In genomic region chr19:11539495-11540365, GRCh38 we compare ENCODE assay signal across 1 cellular context.
TF ChIP-seq lines count a peak whose summit lies in the region.

No MANE protein-coding gene starts in this region.

TF ChIP-seq in HEK293, 187 proteins besides CTCF, POLR2A, EP300 and RAD21 (continued from another document):
- TF ChIP-seq, protein P1, sequence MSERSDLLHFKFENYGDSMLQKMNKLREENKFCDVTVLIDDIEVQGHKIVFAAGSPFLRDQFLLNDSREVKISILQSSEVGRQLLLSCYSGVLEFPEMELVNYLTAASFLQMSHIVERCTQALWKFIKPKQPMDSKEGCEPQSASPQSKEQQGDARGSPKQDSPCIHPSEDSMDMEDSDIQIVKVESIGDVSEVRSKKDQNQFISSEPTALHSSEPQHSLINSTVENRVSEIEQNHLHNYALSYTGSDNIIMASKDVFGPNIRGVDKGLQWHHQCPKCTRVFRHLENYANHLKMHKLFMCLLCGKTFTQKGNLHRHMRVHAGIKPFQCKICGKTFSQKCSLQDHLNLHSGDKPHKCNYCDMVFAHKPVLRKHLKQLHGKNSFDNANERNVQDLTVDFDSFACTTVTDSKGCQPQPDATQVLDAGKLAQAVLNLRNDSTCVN (tag by site-specific recombination; optimal IDR thresholded peaks at IDR 0.05): no peak
